In the genomic region with DNA sequence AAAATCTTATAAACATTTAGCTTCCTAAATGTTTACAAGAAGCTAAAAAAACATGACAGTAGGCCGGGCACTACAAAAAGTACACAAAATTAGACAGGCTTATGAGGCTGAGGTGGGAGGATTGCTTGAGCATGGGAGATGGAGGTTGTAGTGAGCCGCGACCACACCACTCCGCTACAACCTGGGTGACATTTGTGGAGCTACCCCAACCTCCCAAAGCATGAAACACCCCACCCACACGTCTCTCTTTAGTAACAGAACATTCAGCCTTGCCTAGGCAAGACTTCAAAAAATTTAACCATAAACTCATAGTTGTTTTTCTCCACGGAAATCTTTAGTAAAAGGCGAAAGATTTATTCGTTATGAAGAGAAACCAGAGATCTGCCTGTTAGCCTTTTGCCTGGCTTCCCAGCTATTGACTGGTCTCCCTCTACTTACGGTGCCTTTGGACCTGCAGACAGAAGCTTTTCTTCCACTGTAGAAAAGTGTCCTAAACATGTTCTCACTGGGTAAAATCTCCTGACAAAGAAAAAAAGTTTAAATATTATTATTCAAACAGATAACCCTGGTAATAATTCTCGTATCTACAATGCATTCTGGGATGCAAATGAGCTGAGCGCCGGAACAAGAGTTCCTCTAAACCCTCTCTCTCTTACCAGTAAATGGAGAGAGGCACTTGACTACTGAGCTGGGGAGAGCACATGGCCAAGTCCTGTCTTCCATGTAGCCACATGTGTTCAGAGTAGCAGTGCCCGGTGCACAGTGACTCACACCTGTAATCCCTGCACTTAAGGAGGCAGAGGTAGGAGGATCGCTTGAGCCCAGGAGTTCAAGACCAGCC, we compare ENCODE assay signal across 1 cellular context.
TF ChIP-seq lines count a peak whose summit lies in the region.

No MANE protein-coding gene starts in this region.

TF ChIP-seq in HepG2, 621 proteins besides CTCF, POLR2A, EP300 and RAD21 (continued from another document and continues in another):
- TF ChIP-seq ZNF598 (CRISPR knock-in tag; IDR thresholded peaks at IDR 0.05; ENCODE audit: borderline replicate concordance) (no peak), SRSF1 (optimal IDR thresholded peaks at IDR 0.05; ENCODE audit: low read depth, low read length) (no peak), ZNF850 (CRISPR knock-in tag; conservative IDR thresholded peaks at IDR 0.05) (no peak), HMGA1 (CRISPR knock-in tag; conservative IDR thresholded peaks at IDR 0.05) (no peak), THYN1 (CRISPR knock-in tag; IDR thresholded peaks at IDR 0.05; ENCODE audit: borderline replicate concordance, low read depth) (no peak), MXD4 (CRISPR knock-in tag; IDR thresholded peaks at IDR 0.05) (peak; percentile 47; the same call in 1 of the 2 replicates), TMF1 (CRISPR knock-in tag; IDR thresholded peaks at IDR 0.05; ENCODE audit: low read depth) (peak; percentile 80; the same call in 1 of the 2 replicates), MTA1 (CRISPR knock-in tag; IDR thresholded peaks at IDR 0.05; ENCODE audit: borderline replicate concordance) (no peak), ZNF326 (CRISPR knock-in tag; IDR thresholded peaks at IDR 0.05; ENCODE audit: borderline replicate concordance) (no peak), FOXC1 (CRISPR knock-in tag; IDR thresholded peaks at IDR 0.05; ENCODE audit: borderline replicate concordance) (no peak), RBM22 (optimal IDR thresholded peaks at IDR 0.05; ENCODE audit: low read length) (peak; percentile 98), FOSL1 (CRISPR knock-in tag; IDR thresholded peaks at IDR 0.05; ENCODE audit: borderline replicate concordance) (peak; percentile 27; the same call in 1 of the 2 replicates), ZSCAN21 (CRISPR knock-in tag; IDR thresholded peaks at IDR 0.05; ENCODE audit: borderline replicate concordance) (peak; percentile 54), ZKSCAN5 (CRISPR knock-in tag; IDR thresholded peaks at IDR 0.05) (no peak), TBX3 (IDR thresholded peaks at IDR 0.05; ENCODE audit: borderline replicate concordance) (0 out of 2 replicates have a peak, but pooled peaks have one; percentile 8), NRL (CRISPR knock-in tag; IDR thresholded peaks at IDR 0.05; ENCODE audit: borderline replicate concordance) (no peak), ZNF549 (CRISPR knock-in tag; IDR thresholded peaks at IDR 0.05) (no peak), ZNF335 (CRISPR knock-in tag; IDR thresholded peaks at IDR 0.05) (0 out of 2 replicates have a peak, but pooled peaks have one; percentile 30), MAFF (IDR thresholded peaks at IDR 0.05; ENCODE audit: low read depth, low read length) (no peak), ZFP36L1 (CRISPR knock-in tag; IDR thresholded peaks at IDR 0.05) (no peak; the same call in 1 of the 2 replicates), ZNF264 (CRISPR knock-in tag; IDR thresholded peaks at IDR 0.05) (peak; percentile 43; the same call in 1 of the 2 replicates), ZNF121 (CRISPR knock-in tag; IDR thresholded peaks at IDR 0.05) (no peak), ZFP36 (IDR thresholded peaks at IDR 0.05; ENCODE audit: borderline replicate concordance, low read depth, low read length, partially characterized antibody) (peak; percentile 21), ZNF674 (CRISPR knock-in tag; IDR thresholded peaks at IDR 0.05; ENCODE audit: low read depth) (no peak), REL (CRISPR knock-in tag; conservative IDR thresholded peaks at IDR 0.05) (no peak), ZNF577 (CRISPR knock-in tag; IDR thresholded peaks at IDR 0.05; ENCODE audit: borderline replicate concordance, low read depth) (no peak)
- TF ChIP-seq, protein P1, sequence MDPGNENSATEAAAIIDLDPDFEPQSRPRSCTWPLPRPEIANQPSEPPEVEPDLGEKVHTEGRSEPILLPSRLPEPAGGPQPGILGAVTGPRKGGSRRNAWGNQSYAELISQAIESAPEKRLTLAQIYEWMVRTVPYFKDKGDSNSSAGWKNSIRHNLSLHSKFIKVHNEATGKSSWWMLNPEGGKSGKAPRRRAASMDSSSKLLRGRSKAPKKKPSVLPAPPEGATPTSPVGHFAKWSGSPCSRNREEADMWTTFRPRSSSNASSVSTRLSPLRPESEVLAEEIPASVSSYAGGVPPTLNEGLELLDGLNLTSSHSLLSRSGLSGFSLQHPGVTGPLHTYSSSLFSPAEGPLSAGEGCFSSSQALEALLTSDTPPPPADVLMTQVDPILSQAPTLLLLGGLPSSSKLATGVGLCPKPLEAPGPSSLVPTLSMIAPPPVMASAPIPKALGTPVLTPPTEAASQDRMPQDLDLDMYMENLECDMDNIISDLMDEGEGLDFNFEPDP (CRISPR knock-in tag; conservative IDR thresholded peaks at IDR 0.05) = 0 out of 2 replicates have a peak, but pooled peaks have one; percentile 38
- TF ChIP-seq, protein P2, sequence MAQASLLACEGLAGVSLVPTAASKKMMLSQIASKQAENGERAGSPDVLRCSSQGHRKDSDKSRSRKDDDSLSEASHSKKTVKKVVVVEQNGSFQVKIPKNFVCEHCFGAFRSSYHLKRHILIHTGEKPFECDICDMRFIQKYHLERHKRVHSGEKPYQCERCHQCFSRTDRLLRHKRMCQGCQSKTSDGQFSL (CRISPR knock-in tag; IDR thresholded peaks at IDR 0.05) = peak; percentile 61; the same call in 1 of the 2 replicates
- TF ChIP-seq, protein P3, sequence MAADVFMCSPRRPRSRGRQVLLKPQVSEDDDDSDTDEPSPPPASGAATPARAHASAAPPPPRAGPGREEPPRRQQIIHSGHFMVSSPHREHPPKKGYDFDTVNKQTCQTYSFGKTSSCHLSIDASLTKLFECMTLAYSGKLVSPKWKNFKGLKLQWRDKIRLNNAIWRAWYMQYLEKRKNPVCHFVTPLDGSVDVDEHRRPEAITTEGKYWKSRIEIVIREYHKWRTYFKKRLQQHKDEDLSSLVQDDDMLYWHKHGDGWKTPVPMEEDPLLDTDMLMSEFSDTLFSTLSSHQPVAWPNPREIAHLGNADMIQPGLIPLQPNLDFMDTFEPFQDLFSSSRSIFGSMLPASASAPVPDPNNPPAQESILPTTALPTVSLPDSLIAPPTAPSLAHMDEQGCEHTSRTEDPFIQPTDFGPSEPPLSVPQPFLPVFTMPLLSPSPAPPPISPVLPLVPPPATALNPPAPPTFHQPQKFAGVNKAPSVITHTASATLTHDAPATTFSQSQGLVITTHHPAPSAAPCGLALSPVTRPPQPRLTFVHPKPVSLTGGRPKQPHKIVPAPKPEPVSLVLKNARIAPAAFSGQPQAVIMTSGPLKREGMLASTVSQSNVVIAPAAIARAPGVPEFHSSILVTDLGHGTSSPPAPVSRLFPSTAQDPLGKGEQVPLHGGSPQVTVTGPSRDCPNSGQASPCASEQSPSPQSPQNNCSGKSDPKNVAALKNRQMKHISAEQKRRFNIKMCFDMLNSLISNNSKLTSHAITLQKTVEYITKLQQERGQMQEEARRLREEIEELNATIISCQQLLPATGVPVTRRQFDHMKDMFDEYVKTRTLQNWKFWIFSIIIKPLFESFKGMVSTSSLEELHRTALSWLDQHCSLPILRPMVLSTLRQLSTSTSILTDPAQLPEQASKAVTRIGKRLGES (CRISPR knock-in tag; IDR thresholded peaks at IDR 0.05; ENCODE audit: borderline replicate concordance) = no peak
- TF ChIP-seq, protein P4, sequence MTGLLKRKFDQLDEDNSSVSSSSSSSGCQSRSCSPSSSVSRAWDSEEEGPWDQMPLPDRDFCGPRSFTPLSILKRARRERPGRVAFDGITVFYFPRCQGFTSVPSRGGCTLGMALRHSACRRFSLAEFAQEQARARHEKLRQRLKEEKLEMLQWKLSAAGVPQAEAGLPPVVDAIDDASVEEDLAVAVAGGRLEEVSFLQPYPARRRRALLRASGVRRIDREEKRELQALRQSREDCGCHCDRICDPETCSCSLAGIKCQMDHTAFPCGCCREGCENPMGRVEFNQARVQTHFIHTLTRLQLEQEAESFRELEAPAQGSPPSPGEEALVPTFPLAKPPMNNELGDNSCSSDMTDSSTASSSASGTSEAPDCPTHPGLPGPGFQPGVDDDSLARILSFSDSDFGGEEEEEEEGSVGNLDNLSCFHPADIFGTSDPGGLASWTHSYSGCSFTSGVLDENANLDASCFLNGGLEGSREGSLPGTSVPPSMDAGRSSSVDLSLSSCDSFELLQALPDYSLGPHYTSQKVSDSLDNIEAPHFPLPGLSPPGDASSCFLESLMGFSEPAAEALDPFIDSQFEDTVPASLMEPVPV (CRISPR knock-in tag; IDR thresholded peaks at IDR 0.05) = no peak
- TF ChIP-seq, protein P5, sequence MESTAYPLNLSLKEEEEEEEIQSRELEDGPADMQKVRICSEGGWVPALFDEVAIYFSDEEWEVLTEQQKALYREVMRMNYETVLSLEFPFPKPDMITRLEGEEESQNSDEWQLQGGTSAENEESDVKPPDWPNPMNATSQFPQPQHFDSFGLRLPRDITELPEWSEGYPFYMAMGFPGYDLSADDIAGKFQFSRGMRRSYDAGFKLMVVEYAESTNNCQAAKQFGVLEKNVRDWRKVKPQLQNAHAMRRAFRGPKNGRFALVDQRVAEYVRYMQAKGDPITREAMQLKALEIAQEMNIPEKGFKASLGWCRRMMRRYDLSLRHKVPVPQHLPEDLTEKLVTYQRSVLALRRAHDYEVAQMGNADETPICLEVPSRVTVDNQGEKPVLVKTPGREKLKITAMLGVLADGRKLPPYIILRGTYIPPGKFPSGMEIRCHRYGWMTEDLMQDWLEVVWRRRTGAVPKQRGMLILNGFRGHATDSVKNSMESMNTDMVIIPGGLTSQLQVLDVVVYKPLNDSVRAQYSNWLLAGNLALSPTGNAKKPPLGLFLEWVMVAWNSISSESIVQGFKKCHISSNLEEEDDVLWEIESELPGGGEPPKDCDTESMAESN (CRISPR knock-in tag; conservative IDR thresholded peaks at IDR 0.05) = 0 out of 2 replicates have a peak, but pooled peaks have one; percentile 54
- TF ChIP-seq, protein P6, sequence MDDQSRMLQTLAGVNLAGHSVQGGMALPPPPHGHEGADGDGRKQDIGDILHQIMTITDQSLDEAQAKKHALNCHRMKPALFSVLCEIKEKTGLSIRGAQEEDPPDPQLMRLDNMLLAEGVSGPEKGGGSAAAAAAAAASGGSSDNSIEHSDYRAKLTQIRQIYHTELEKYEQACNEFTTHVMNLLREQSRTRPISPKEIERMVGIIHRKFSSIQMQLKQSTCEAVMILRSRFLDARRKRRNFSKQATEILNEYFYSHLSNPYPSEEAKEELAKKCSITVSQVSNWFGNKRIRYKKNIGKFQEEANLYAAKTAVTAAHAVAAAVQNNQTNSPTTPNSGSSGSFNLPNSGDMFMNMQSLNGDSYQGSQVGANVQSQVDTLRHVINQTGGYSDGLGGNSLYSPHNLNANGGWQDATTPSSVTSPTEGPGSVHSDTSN (CRISPR knock-in tag; IDR thresholded peaks at IDR 0.05; ENCODE audit: borderline replicate concordance) = peak; percentile 90; the same call in 1 of the 2 replicates
- TF ChIP-seq, protein P7, sequence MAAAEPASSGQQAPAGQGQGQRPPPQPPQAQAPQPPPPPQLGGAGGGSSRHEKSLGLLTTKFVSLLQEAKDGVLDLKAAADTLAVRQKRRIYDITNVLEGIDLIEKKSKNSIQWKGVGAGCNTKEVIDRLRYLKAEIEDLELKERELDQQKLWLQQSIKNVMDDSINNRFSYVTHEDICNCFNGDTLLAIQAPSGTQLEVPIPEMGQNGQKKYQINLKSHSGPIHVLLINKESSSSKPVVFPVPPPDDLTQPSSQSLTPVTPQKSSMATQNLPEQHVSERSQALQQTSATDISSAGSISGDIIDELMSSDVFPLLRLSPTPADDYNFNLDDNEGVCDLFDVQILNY (CRISPR knock-in tag; conservative IDR thresholded peaks at IDR 0.05) = no peak
- TF ChIP-seq, protein P8, sequence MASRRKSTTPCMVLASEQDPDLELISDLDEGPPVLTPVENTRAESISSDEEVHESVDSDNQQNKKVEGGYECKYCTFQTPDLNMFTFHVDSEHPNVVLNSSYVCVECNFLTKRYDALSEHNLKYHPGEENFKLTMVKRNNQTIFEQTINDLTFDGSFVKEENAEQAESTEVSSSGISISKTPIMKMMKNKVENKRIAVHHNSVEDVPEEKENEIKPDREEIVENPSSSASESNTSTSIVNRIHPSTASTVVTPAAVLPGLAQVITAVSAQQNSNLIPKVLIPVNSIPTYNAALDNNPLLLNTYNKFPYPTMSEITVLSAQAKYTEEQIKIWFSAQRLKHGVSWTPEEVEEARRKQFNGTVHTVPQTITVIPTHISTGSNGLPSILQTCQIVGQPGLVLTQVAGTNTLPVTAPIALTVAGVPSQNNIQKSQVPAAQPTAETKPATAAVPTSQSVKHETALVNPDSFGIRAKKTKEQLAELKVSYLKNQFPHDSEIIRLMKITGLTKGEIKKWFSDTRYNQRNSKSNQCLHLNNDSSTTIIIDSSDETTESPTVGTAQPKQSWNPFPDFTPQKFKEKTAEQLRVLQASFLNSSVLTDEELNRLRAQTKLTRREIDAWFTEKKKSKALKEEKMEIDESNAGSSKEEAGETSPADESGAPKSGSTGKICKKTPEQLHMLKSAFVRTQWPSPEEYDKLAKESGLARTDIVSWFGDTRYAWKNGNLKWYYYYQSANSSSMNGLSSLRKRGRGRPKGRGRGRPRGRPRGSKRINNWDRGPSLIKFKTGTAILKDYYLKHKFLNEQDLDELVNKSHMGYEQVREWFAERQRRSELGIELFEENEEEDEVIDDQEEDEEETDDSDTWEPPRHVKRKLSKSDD (CRISPR knock-in tag; IDR thresholded peaks at IDR 0.05; ENCODE audit: low read depth) = peak; percentile 82
- TF ChIP-seq, protein P9, sequence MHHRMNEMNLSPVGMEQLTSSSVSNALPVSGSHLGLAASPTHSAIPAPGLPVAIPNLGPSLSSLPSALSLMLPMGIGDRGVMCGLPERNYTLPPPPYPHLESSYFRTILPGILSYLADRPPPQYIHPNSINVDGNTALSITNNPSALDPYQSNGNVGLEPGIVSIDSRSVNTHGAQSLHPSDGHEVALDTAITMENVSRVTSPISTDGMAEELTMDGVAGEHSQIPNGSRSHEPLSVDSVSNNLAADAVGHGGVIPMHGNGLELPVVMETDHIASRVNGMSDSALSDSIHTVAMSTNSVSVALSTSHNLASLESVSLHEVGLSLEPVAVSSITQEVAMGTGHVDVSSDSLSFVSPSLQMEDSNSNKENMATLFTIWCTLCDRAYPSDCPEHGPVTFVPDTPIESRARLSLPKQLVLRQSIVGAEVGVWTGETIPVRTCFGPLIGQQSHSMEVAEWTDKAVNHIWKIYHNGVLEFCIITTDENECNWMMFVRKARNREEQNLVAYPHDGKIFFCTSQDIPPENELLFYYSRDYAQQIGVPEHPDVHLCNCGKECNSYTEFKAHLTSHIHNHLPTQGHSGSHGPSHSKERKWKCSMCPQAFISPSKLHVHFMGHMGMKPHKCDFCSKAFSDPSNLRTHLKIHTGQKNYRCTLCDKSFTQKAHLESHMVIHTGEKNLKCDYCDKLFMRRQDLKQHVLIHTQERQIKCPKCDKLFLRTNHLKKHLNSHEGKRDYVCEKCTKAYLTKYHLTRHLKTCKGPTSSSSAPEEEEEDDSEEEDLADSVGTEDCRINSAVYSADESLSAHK (CRISPR knock-in tag; IDR thresholded peaks at IDR 0.05; ENCODE audit: borderline replicate concordance) = no peak; the same call in 1 of the 2 replicates
- TF ChIP-seq, protein P10, sequence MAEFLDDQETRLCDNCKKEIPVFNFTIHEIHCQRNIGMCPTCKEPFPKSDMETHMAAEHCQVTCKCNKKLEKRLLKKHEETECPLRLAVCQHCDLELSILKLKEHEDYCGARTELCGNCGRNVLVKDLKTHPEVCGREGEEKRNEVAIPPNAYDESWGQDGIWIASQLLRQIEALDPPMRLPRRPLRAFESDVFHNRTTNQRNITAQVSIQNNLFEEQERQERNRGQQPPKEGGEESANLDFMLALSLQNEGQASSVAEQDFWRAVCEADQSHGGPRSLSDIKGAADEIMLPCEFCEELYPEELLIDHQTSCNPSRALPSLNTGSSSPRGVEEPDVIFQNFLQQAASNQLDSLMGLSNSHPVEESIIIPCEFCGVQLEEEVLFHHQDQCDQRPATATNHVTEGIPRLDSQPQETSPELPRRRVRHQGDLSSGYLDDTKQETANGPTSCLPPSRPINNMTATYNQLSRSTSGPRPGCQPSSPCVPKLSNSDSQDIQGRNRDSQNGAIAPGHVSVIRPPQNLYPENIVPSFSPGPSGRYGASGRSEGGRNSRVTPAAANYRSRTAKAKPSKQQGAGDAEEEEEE (CRISPR knock-in tag; IDR thresholded peaks at IDR 0.05; ENCODE audit: borderline replicate concordance) = no peak
